17 cellular contexts compared by ENCODE assay signal in genomic region chr19:34975056-34975455, GRCh38.
"Had no signal": no experiment of that assay in that cellular context is flagged by ENCODE, and none has a peak within 500 bp of the region (broad histone marks: within the 10 kb centered on the region; RNA-seq: fewer than 3 reads in every experiment).

No MANE protein-coding gene starts in this region.

- H3K27ac Mint-ChIP-seq: activated naive CD4-positive, alpha-beta T cell treated with anti-CD3 and anti-CD28 coated beads, Interleukin-2, amount 50 U/mL, for 24 hours; progenitor cell of endocrine pancreas; T-helper 17 cell had no signal

- H3K9me3 Mint-ChIP-seq: activated naive CD4-positive, alpha-beta T cell treated with anti-CD3 and anti-CD28 coated beads, Interleukin-2, amount 50 U/mL, for 24 hours had no signal

- H3K27me3 Mint-ChIP-seq: activated naive CD4-positive, alpha-beta T cell treated with anti-CD3 and anti-CD28 coated beads, Interleukin-2, amount 50 U/mL, for 24 hours; stimulated activated memory B cell treated with anti-CD40 and anti-IgM and Interleukin-4, amounts not matched to agents 10 μg/mL and 1 μg/mL and 100 μg/mL, for 72 hours; T-helper 17 cell had no signal

- H3K27ac ChIP-seq: brain microvascular endothelial cell, lower lobe of right lung had no signal

- H3K4me3 ChIP-seq: lower lobe of right lung, spleen had no signal

- H3K4me3 Mint-ChIP-seq: activated naive CD4-positive, alpha-beta T cell treated with anti-CD3 and anti-CD28 coated beads, Interleukin-2, amount 50 U/mL, for 24 hours; stimulated activated memory B cell treated with anti-CD40 and anti-IgM and Interleukin-4, amounts not matched to agents 10 μg/mL and 1 μg/mL and 100 μg/mL, for 72 hours; T-helper 17 cell had no signal

- DNase-seq: activated CD4-positive, CD25-positive, alpha-beta regulatory T cell; activated CD8-positive, alpha-beta memory T cell treated with anti-CD3 and anti-CD28 coated beads, Interleukin-2, amount 50 U/mL, for 48 hours; activated effector memory CD4-positive, alpha-beta T cell treated with Interleukin-2 at 50 U/mL for 16 hours; amygdala; brain microvascular endothelial cell; cerebellar nuclear complex; naive thymus-derived CD4-positive, alpha-beta T cell; nucleus accumbens; spleen; stimulated activated CD4-positive, alpha-beta T cell treated with anti-CD3 and anti-CD28 coated beads, Interleukin-1b, Interleukin-23, amount 100 ng/mL, for 48 hours; substantia nigra; T-helper 17 cell had no signal

- H3K36me3 Mint-ChIP-seq: activated naive CD4-positive, alpha-beta T cell treated with anti-CD3 and anti-CD28 coated beads, Interleukin-2, amount 50 U/mL, for 24 hours had no signal

- H3K36me3 ChIP-seq: brain microvascular endothelial cell, lower lobe of right lung, spleen had no signal

- ATAC-seq: esophagus mucosa; naive thymus-derived CD4-positive, alpha-beta T cell; stimulated activated memory B cell treated with anti-CD40 and anti-IgM and Interleukin-4, amounts not matched to agents 10 μg/mL and 1 μg/mL and 100 μg/mL, for 72 hours; T-helper 17 cell had no signal

- H3K27me3 ChIP-seq: brain microvascular endothelial cell, spleen had no signal

- H3K9me3 ChIP-seq: lower lobe of right lung had no signal
